In genomic region chr9:104968025-104968982, GRCh38 we compare ENCODE assay signal across 1 cellular context.
A peak's percentile ranks its signal among the peaks of the same experiment; 100 is the strongest.
TF ChIP-seq lines count a peak whose summit lies in the region.

No MANE protein-coding gene starts in this region.

TF ChIP-seq in HepG2, 621 proteins besides CTCF, POLR2A, EP300 and RAD21 (continued from another document and continues in another):
- no peak for TF ChIP-seq MNT (IDR thresholded peaks at IDR 0.05)
- peak; percentile 45; the same call in 1 of the 2 replicates for TF ChIP-seq MXD3 (CRISPR knock-in tag; IDR thresholded peaks at IDR 0.05)
- no peak for TF ChIP-seq MLXIP (CRISPR knock-in tag; IDR thresholded peaks at IDR 0.05; ENCODE audit: borderline replicate concordance)
- peak; percentile 2; the same call in 1 of the 2 replicates for TF ChIP-seq MED1 (CRISPR knock-in tag; IDR thresholded peaks at IDR 0.05)
- 0 out of 2 replicates have a peak, but pooled peaks have one; percentile 33 for TF ChIP-seq ZBTB46 (CRISPR knock-in tag; IDR thresholded peaks at IDR 0.05; ENCODE audit: borderline replicate concordance)
- no peak for TF ChIP-seq AGO1 (IDR thresholded peaks at IDR 0.05; ENCODE audit: low read depth, low read length, poor library complexity, severe bottlenecking)
- TF ChIP-seq DNMT1 (CRISPR knock-in tag; IDR thresholded peaks at IDR 0.05) = 0 out of 2 replicates have a peak, but pooled peaks have one; percentile 9
- no peak for TF ChIP-seq ISX (CRISPR knock-in tag; conservative IDR thresholded peaks at IDR 0.05)
- no peak for TF ChIP-seq ZNF18 (CRISPR knock-in tag; IDR thresholded peaks at IDR 0.05; ENCODE audit: insufficient replicate concordance)
- no peak for TF ChIP-seq TMF1 (CRISPR knock-in tag; IDR thresholded peaks at IDR 0.05; ENCODE audit: low read depth)
- TF ChIP-seq ZNF274 (CRISPR knock-in tag; IDR thresholded peaks at IDR 0.05) = no peak
- no peak for TF ChIP-seq HES4 (CRISPR knock-in tag; IDR thresholded peaks at IDR 0.05; ENCODE audit: borderline replicate concordance)
- TF ChIP-seq NFKB2 (CRISPR knock-in tag; IDR thresholded peaks at IDR 0.05; ENCODE audit: borderline replicate concordance) = no peak
- no peak for TF ChIP-seq ZHX1 (CRISPR knock-in tag; IDR thresholded peaks at IDR 0.05; ENCODE audit: low read depth)
- TF ChIP-seq ATF7-NPFF (CRISPR knock-in tag; IDR thresholded peaks at IDR 0.05; ENCODE audit: low read depth) = no peak
- TF ChIP-seq ZNF557 (CRISPR knock-in tag; IDR thresholded peaks at IDR 0.05) = no peak
- TF ChIP-seq SRSF1 (optimal IDR thresholded peaks at IDR 0.05; ENCODE audit: low read depth, low read length) = peak; percentile 56
- TF ChIP-seq ZNF746 (CRISPR knock-in tag; IDR thresholded peaks at IDR 0.05) = no peak
- no peak for TF ChIP-seq ZNF282 (IDR thresholded peaks at IDR 0.05; ENCODE audit: partially characterized antibody)
- TF ChIP-seq ZNF597 (CRISPR knock-in tag; IDR thresholded peaks at IDR 0.05) = no peak
- TF ChIP-seq SIX4 (CRISPR knock-in tag; IDR thresholded peaks at IDR 0.05) = 0 out of 2 replicates have a peak, but pooled peaks have one; percentile 34
- no peak for TF ChIP-seq SP140L (CRISPR knock-in tag; IDR thresholded peaks at IDR 0.05; ENCODE audit: borderline replicate concordance)
- TF ChIP-seq SIN3A (IDR thresholded peaks at IDR 0.05; ENCODE audit: borderline replicate concordance, low read depth, low read length) = 0 out of 2 replicates have a peak, but pooled peaks have one; percentile 30
- no peak for TF ChIP-seq ONECUT2 (CRISPR knock-in tag; IDR thresholded peaks at IDR 0.05)
- TF ChIP-seq MAFG (CRISPR knock-in tag; IDR thresholded peaks at IDR 0.05) = no peak
- TF ChIP-seq POLR2AphosphoS5 (IDR thresholded peaks at IDR 0.05; ENCODE audit: low read depth, low read length) = peak; percentile 49; the same call in 1 of the 2 replicates
- TF ChIP-seq ZXDC (CRISPR knock-in tag; IDR thresholded peaks at IDR 0.05) = no peak
- TF ChIP-seq ARNTL (CRISPR knock-in tag; IDR thresholded peaks at IDR 0.05) = no peak
- TF ChIP-seq CBFB (CRISPR knock-in tag; IDR thresholded peaks at IDR 0.05) = no peak
- TF ChIP-seq RORA (CRISPR knock-in tag; IDR thresholded peaks at IDR 0.05) = no peak
- no peak for TF ChIP-seq ZNF180 (CRISPR knock-in tag; IDR thresholded peaks at IDR 0.05; ENCODE audit: borderline replicate concordance, low read depth)
- no peak for TF ChIP-seq NFAT5 (CRISPR knock-in tag; IDR thresholded peaks at IDR 0.05)
- TF ChIP-seq ZNF446 (CRISPR knock-in tag; IDR thresholded peaks at IDR 0.05) = no peak
- no peak for TF ChIP-seq KAT2B (IDR thresholded peaks at IDR 0.05; ENCODE audit: borderline replicate concordance, low read depth, low read length)
- no peak for TF ChIP-seq THRA (CRISPR knock-in tag; IDR thresholded peaks at IDR 0.05; ENCODE audit: borderline replicate concordance)
